In genomic region chr6:54846857-54847721, GRCh38 we compare ENCODE assay signal across 9 cellular contexts. TPM values are rescaled to one million over a fixed set of nuclear protein-coding genes. Genes with fewer than 3 reads are reported as not detected.
DNase-seq lines count a peak whose midpoint lies in the region; ATAC-seq and TF ChIP-seq lines count a peak whose summit lies in the region.
"Had no signal": no experiment of that assay in that cellular context is flagged by ENCODE, and none has a peak within 500 bp of the region (broad histone marks: within the 10 kb centered on the region; RNA-seq: fewer than 3 reads in every experiment).

No MANE protein-coding gene starts in this region.

- intact Hi-C loops in gastrocnemius medialis (cut with DNase I; ENCODE audit: low total_unique reads), result no loop called here

- no peak for DNase-seq in HFFc6
- peak; percentile 34 for DNase-seq in astrocyte of the hippocampus (ENCODE audit: low read depth, low spot score)
- DNase-seq in gastrocnemius medialis, result no peak
- DNase-seq: stimulated activated CD4-positive, alpha-beta T cell treated with anti-CD3 and anti-CD28 coated beads, Interleukin-4, amount 100 ng/mL, for 1 hour had no signal

- peaks cover 14% of the 10 kb centered on the region for H3K27me3 Mint-ChIP-seq in HFFc6 (ENCODE audit: insufficient read depth)

- TF ChIP-seq POLR2A in gastrocnemius medialis (IDR thresholded peaks at IDR 0.05), result no peak

- H3K27ac ChIP-seq in gastrocnemius medialis, result peak overlapping the region; percentile 20 to 71 (median 54)

- H3K27me3 ChIP-seq in iPS-15b (ENCODE audit: control insufficient read depth, insufficient read depth, low read length) (peaks cover 13% of the 10 kb centered on the region), gastrocnemius medialis (peaks cover 0 to 16% (median 5%) of the 10 kb centered on the region in 3 donors)

- no peaks in the 10 kb centered on the region for H3K9me3 ChIP-seq in iPS-15b (ENCODE audit: control insufficient read depth, insufficient read depth, low read length)
- H3K9me3 ChIP-seq in gastrocnemius medialis, result no peaks in the 10 kb centered on the region

- peak overlapping the region; percentile 90 for H3K9ac ChIP-seq in iPS-15b (ENCODE audit: low read depth, low read length)

- no peaks in the 10 kb centered on the region for H3K4me1 Mint-ChIP-seq in HFFc6 (ENCODE audit: low read depth)

- no peak overlapping the region for H3K27ac Mint-ChIP-seq in HFFc6

- H3K36me3 ChIP-seq in iPS-15b (ENCODE audit: control insufficient read depth, insufficient read depth, low read length), result no peaks in the 10 kb centered on the region
- H3K36me3 ChIP-seq in gastrocnemius medialis, result no peaks in the 10 kb centered on the region

- H3K36me3 Mint-ChIP-seq in HFFc6 (ENCODE audit: low read depth), result no peaks in the 10 kb centered on the region

- peak overlapping the region; percentile 68 for H3K4me3 Mint-ChIP-seq in HFFc6

- ATAC-seq in gastrocnemius medialis (peak; percentile 27 to 55), GM18858 (IDR thresholded peaks at IDR 0.05; ENCODE audit: unreplicated experiment) (no peak), HG03565 (IDR thresholded peaks at IDR 0.05; ENCODE audit: unreplicated experiment) (no peak), GM19455 (IDR thresholded peaks at IDR 0.05; ENCODE audit: unreplicated experiment) (no peak)
- ATAC-seq in activated CD4-positive, CD25-positive, alpha-beta regulatory T cell treated with anti-CD3 and anti-CD28 coated beads, Interleukin-2, amount 50 U/mL, for 24 hours, result no peak

- no peaks in the 10 kb centered on the region for H3K9me3 Mint-ChIP-seq in HFFc6

- peak overlapping the region; percentile 64 for H3K4me3 ChIP-seq in iPS-15b (ENCODE audit: low read depth, low read length)
- peak overlapping the region; percentile 55 to 64 (median 62) for H3K4me3 ChIP-seq in gastrocnemius medialis

- in situ Hi-C loops in gastrocnemius medialis (cut with MboI; ENCODE audit: low sequenced_read_pairs in 4 of 4), result no loop called here

- H3K4me1 ChIP-seq in iPS-15b (ENCODE audit: control insufficient read depth, insufficient read depth, low read length) (peaks cover 7% of the 10 kb centered on the region), gastrocnemius medialis (no peaks in the 10 kb centered on the region)

- no peak for TF ChIP-seq CTCF in HFFc6 (IDR thresholded peaks at IDR 0.05)
- no peak for TF ChIP-seq CTCF in gastrocnemius medialis (IDR thresholded peaks at IDR 0.05 in 4 of 5, conservative IDR thresholded peaks at IDR 0.05 in 1 of 5)

RNA-seq across cellular contexts. Expression of gene FAM83B, which starts 0.5 kb away (rescaled TPM):
- not detected for total RNA-seq in HFFc6 (2021; fragmentation: NEBNext Ultra II Directional; extraction: Animal tissue kit (Norgen Biotek cat#: 25700))
- total RNA-seq in gastrocnemius medialis, result 1 to 10 TPM in 1 of 4 donors, under 1 TPM in 3; 0.26 to 1.0 (median 0.44) TPM

Comparison
In these comparisons a context has a peak if more than half of its experiments do, and no peak if none do; other contexts are left out.
1. ATAC-seq: peak in gastrocnemius medialis (2 of 2); none in GM18858 (single experiment), HG03565 (single experiment), activated CD4-positive, CD25-positive, alpha-beta regulatory T cell treated with anti-CD3 and anti-CD28 coated beads, Interleukin-2, amount 50 U/mL, for 24 hours (0 of 2) and GM19455 (single experiment).